ENCODE assay signal across 24 cellular contexts in the genomic region with DNA sequence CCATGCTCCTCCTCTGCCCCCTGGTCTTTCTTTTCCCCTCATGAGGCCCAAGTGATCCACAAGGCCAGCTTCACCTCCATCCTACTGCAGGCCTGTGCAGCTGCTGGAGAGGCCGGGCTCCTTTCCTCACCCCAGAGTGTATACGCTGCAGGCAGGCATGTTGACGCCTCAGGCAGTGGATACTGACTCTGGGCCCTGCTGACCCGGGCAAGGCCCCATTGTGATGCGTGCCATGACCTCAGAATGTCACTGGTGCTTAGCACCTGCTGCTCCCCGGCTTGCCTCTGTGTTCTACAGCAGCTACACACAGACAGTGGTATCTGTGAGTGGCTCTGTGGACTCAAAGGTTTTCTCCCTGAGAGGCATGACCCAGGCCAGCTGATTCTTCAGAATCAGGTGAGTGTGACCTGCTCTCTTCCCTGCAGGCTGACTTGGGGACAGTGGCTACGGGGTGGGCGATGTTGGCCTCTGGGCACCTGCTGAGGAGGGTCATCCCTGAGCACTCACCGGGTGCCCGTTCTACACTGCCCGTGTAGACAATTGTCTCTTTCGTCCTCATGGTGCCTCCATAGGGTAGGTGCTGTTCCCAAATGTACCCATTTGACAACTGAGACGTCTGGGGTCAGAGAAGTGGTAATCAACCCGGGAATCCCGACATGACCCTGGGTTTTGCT.
DNase-seq lines count a peak whose midpoint lies in the region; ATAC-seq lines count a peak whose summit lies in the region.
"Had no signal": no experiment of that assay in that cellular context is flagged by ENCODE, and none has a peak within 500 bp of the region (broad histone marks: within the 10 kb centered on the region; RNA-seq: fewer than 3 reads in every experiment).

No MANE protein-coding gene starts in this region.

- DNase-seq in stimulated activated naive CD8-positive, alpha-beta T cell treated with anti-CD3 and anti-CD28 coated beads, Interleukin-15, amount 100 ng/mL, for 72 hours, result no peak
- no peak for DNase-seq in stimulated activated naive CD8-positive, alpha-beta T cell treated with anti-CD3 and anti-CD28 coated beads, Interleukin-15, Interleukin-2, amounts not matched to agents 100 U/mL and 50 U/mL, for 24 hours
- peak; percentile 82 for DNase-seq in NCI-H146 (lab: John Stamatoyannopoulos, UW)
- DNase-seq in myocyte (ENCODE audit: low read depth), result peak; percentile 17
- no peak for DNase-seq in SW 1271 (lab: John Stamatoyannopoulos, UW)
- DNase-seq: activated CD4-positive, alpha-beta T cell treated with anti-CD3 and anti-CD28 coated beads for 48 hours; activated CD8-positive, alpha-beta memory T cell treated with anti-CD3 and anti-CD28 coated beads, Interleukin-2, amount 10 ng/mL, durations not matched to agents 7 days and 5 days; central memory CD4-positive, alpha-beta T cell; dermis blood vessel endothelial cell; gastrocnemius medialis; hippocampal formation; immature natural killer cell; mesenchymal stem cell; NCI-H187; NCI-H524 treated with DMSO at 0.1 percent for 48 hours; occipital lobe; Right ventricle myocardium superior had no signal

- H3K4me3 Mint-ChIP-seq in stimulated activated naive CD8-positive, alpha-beta T cell treated with anti-CD3 and anti-CD28 coated beads, Interleukin-15, amount 100 ng/mL, for 72 hours, result no peak overlapping the region
- H3K4me3 Mint-ChIP-seq: activated CD8-positive, alpha-beta memory T cell treated with anti-CD3 and anti-CD28 coated beads, Interleukin-2, amount 10 ng/mL, durations not matched to agents 7 days and 5 days; activated naive CD8-positive, alpha-beta T cell; activated T-helper 1 cell treated with anti-CD3 and anti-CD28 coated beads, Interleukin-12 subunit alpha, Interleukin-12 subunit beta, Interleukin-2, Interleukin-4 antibody, amounts not matched to agents 30 ng/mL and 10 ng/mL and 1 ng/mL, durations not matched to agents 14 hours and 24 hours and 36 hours; immature natural killer cell; T-helper 2 cell treated with Interferon-gamma antibody and Interleukin-4, amounts not matched to agents 5 μg/mL and 100 μg/mL, for 36 hours; type B pancreatic cell had no signal

- no peaks in the 10 kb centered on the region for H3K9me3 Mint-ChIP-seq in stimulated activated naive CD8-positive, alpha-beta T cell treated with anti-CD3 and anti-CD28 coated beads, Interleukin-15, amount 100 ng/mL, for 72 hours
- H3K9me3 Mint-ChIP-seq: activated T-helper 1 cell treated with anti-CD3 and anti-CD28 coated beads, Interleukin-12 subunit alpha, Interleukin-12 subunit beta, Interleukin-2, Interleukin-4 antibody, amounts not matched to agents 30 ng/mL and 10 ng/mL and 1 ng/mL, durations not matched to agents 14 hours and 24 hours and 36 hours; immature natural killer cell; T-helper 2 cell treated with Interferon-gamma antibody and Interleukin-4, amounts not matched to agents 5 μg/mL and 100 μg/mL, for 36 hours; type B pancreatic cell had no signal

- no peaks in the 10 kb centered on the region for H3K4me1 Mint-ChIP-seq in stimulated activated naive CD8-positive, alpha-beta T cell treated with anti-CD3 and anti-CD28 coated beads, Interleukin-15, amount 100 ng/mL, for 72 hours

- peak overlapping the region; percentile 8 to 72 for H3K27ac Mint-ChIP-seq in stimulated activated naive CD8-positive, alpha-beta T cell treated with anti-CD3 and anti-CD28 coated beads, Interleukin-15, amount 100 ng/mL, for 72 hours
- H3K27ac Mint-ChIP-seq: activated CD8-positive, alpha-beta memory T cell treated with anti-CD3 and anti-CD28 coated beads, Interleukin-2, amount 10 ng/mL, durations not matched to agents 7 days and 5 days; activated naive CD8-positive, alpha-beta T cell; activated T-helper 1 cell treated with anti-CD3 and anti-CD28 coated beads, Interleukin-12 subunit alpha, Interleukin-12 subunit beta, Interleukin-2, Interleukin-4 antibody, amounts not matched to agents 30 ng/mL and 10 ng/mL and 1 ng/mL, durations not matched to agents 14 hours and 24 hours and 36 hours; immature natural killer cell; T-helper 2 cell treated with Interferon-gamma antibody and Interleukin-4, amounts not matched to agents 5 μg/mL and 100 μg/mL, for 36 hours; type B pancreatic cell had no signal

- H3K27me3 Mint-ChIP-seq in stimulated activated naive CD8-positive, alpha-beta T cell treated with anti-CD3 and anti-CD28 coated beads, Interleukin-15, amount 100 ng/mL, for 72 hours, result no peaks in the 10 kb centered on the region
- H3K27me3 Mint-ChIP-seq: activated CD8-positive, alpha-beta memory T cell treated with anti-CD3 and anti-CD28 coated beads, Interleukin-2, amount 10 ng/mL, durations not matched to agents 7 days and 5 days; activated naive CD8-positive, alpha-beta T cell; type B pancreatic cell had no signal

- ATAC-seq in stimulated activated naive CD8-positive, alpha-beta T cell treated with anti-CD3 and anti-CD28 coated beads, Interleukin-15, amount 100 ng/mL, for 72 hours, result no peak
- ATAC-seq in stimulated activated naive CD8-positive, alpha-beta T cell treated with anti-CD3 and anti-CD28 coated beads, Interleukin-15, Interleukin-2, amounts not matched to agents 100 U/mL and 50 U/mL, for 24 hours, result no peak
- ATAC-seq in GM21390 (IDR thresholded peaks at IDR 0.05; ENCODE audit: unreplicated experiment), result no peak
- no peak for ATAC-seq in HG03280 (IDR thresholded peaks at IDR 0.05; ENCODE audit: unreplicated experiment)
- ATAC-seq: activated CD8-positive, alpha-beta memory T cell treated with anti-CD3 and anti-CD28 coated beads, Interleukin-2, amount 10 ng/mL, durations not matched to agents 7 days and 5 days; gastrocnemius medialis; left lobe of liver had no signal

Comparison
In these comparisons a context has a peak if more than half of its experiments do, and no peak if none do; other contexts are left out.
1. DNase-seq: peak in NCI-H146 (single experiment) and myocyte (single experiment); none in stimulated activated naive CD8-positive, alpha-beta T cell treated with anti-CD3 and anti-CD28 coated beads, Interleukin-15, amount 100 ng/mL, for 72 hours (0 of 2), stimulated activated naive CD8-positive, alpha-beta T cell treated with anti-CD3 and anti-CD28 coated beads, Interleukin-15, Interleukin-2, amounts not matched to agents 100 U/mL and 50 U/mL, for 24 hours (single experiment) and SW 1271 (0 of 2).